1 cellular context compared by ENCODE assay signal in genomic region chr2:112542123-112542973, GRCh38.
TF ChIP-seq lines count a peak whose summit lies in the region.

TSS of gene POLR1B (plus strand) at chr2:112542465. CDS start at chr2:112542495, 30 bp downstream.

TF ChIP-seq in K562, 482 proteins besides CTCF, POLR2A, EP300 and RAD21 (continued from another document and continues in another):
- TF ChIP-seq E2F8 (IDR thresholded peaks at IDR 0.05; ENCODE audit: low read depth, partially characterized antibody) (peak; percentile 69), TSHZ1 (CRISPR knock-in tag; IDR thresholded peaks at IDR 0.05) (no peak), KLF10 (CRISPR knock-in tag; IDR thresholded peaks at IDR 0.05) (no peak), ZNF436 (CRISPR knock-in tag; IDR thresholded peaks at IDR 0.05) (no peak), NR1H2 (CRISPR knock-in tag; IDR thresholded peaks at IDR 0.05) (no peak), XRCC5 (IDR thresholded peaks at IDR 0.05; ENCODE audit: low read depth, low read length) (no peak; the same call in none of the 2 replicates), PCBP2 (IDR thresholded peaks at IDR 0.05; ENCODE audit: low read depth, low read length, poor library complexity, severe bottlenecking) (no peak), ZBTB17 (CRISPR knock-in tag; IDR thresholded peaks at IDR 0.05) (no peak; the same call in 1 of the 2 replicates), ETS2 (tag; IDR thresholded peaks at IDR 0.05; ENCODE audit: borderline replicate concordance, poor library complexity, severe bottlenecking) (no peak), ZNF449 (CRISPR knock-in tag; IDR thresholded peaks at IDR 0.05) (no peak), ZNF511 (CRISPR knock-in tag; IDR thresholded peaks at IDR 0.05) (peak; percentile 93), FOXK1 (CRISPR knock-in tag; IDR thresholded peaks at IDR 0.05; ENCODE audit: borderline replicate concordance) (no peak), ZNF717 (CRISPR knock-in tag; IDR thresholded peaks at IDR 0.05) (no peak), HMG20B (CRISPR knock-in tag; IDR thresholded peaks at IDR 0.05) (no peak), NFE2L1 (tag; IDR thresholded peaks at IDR 0.05; ENCODE audit: borderline replicate concordance, low read depth) (no peak), JUND (IDR thresholded peaks at IDR 0.05; ENCODE audit: borderline replicate concordance, low read depth, low read length) (no peak), JUND (tag; IDR thresholded peaks at IDR 0.05; ENCODE audit: borderline replicate concordance, low read depth, low read length) (no peak), E2F6 (IDR thresholded peaks at IDR 0.05; ENCODE audit: borderline replicate concordance in 1 of 2, extremely low read depth in 1 of 2, insufficient read depth in 1 of 2, insufficient read length in 1 of 2, low read depth in 1 of 2, low read length in 1 of 2, poor library complexity in 1 of 2, severe bottlenecking in 1 of 2) (peak; percentile 87 to 89), CREM (IDR thresholded peaks at IDR 0.05; ENCODE audit: low read depth) (peak; percentile 91), SPI1 (IDR thresholded peaks at IDR 0.05; ENCODE audit: borderline replicate concordance, low read depth, low read length) (peak; percentile 41; the same call in 1 of the 2 replicates), CEBPB (tag; IDR thresholded peaks at IDR 0.05) (no peak), HMGN3 (IDR thresholded peaks at IDR 0.05; ENCODE audit: borderline replicate concordance, extremely low read depth, insufficient read length, low read depth, low read length) (peak; percentile 53), RBM22 (IDR thresholded peaks at IDR 0.05; ENCODE audit: low read depth, low read length, poor library complexity, severe bottlenecking) (peak; percentile 19), FOXA3 (CRISPR knock-in tag; conservative IDR thresholded peaks at IDR 0.05 in 1 of 2, IDR thresholded peaks at IDR 0.05 in 1 of 2) (no peak; a peak in 1 of 4 replicates), ZBTB43 (CRISPR knock-in tag; IDR thresholded peaks at IDR 0.05) (no peak), ZBTB49 (CRISPR knock-in tag; IDR thresholded peaks at IDR 0.05; ENCODE audit: borderline replicate concordance) (no peak), ZNF766 (CRISPR knock-in tag; conservative IDR thresholded peaks at IDR 0.05) (peak; percentile 72), ZNF239 (CRISPR knock-in tag; IDR thresholded peaks at IDR 0.05) (no peak), MEF2A (IDR thresholded peaks at IDR 0.05; ENCODE audit: control insufficient read depth, low read depth, low read length) (no peak), NCOA4 (IDR thresholded peaks at IDR 0.05; ENCODE audit: partially characterized antibody) (no peak), ZNF707 (CRISPR knock-in tag; conservative IDR thresholded peaks at IDR 0.05) (no peak), TAF7 (tag; IDR thresholded peaks at IDR 0.05) (no peak), CBFB (CRISPR knock-in tag; IDR thresholded peaks at IDR 0.05) (peak; percentile 90), CREB3L1 (IDR thresholded peaks at IDR 0.05; ENCODE audit: borderline replicate concordance, low read depth) (peak; percentile 92), NFIX (CRISPR knock-in tag; IDR thresholded peaks at IDR 0.05; ENCODE audit: low read depth) (no peak), DNMT1 (IDR thresholded peaks at IDR 0.05) (no peak), GATA2 (CRISPR knock-in tag; IDR thresholded peaks at IDR 0.05) (no peak), HDAC2 (IDR thresholded peaks at IDR 0.05) (peak; percentile 88), PTRF (tag; IDR thresholded peaks at IDR 0.05) (no peak), MEIS2 (IDR thresholded peaks at IDR 0.05; ENCODE audit: partially characterized antibody) (no peak), YBX1 (IDR thresholded peaks at IDR 0.05) (no peak), PREB (CRISPR knock-in tag; IDR thresholded peaks at IDR 0.05) (no peak), ADNP (tag; IDR thresholded peaks at IDR 0.05) (no peak), ARNT (IDR thresholded peaks at IDR 0.05) (peak in 1 of 2 experiments; percentile 34; a peak in 2 of 4 replicates), STAG1 (CRISPR knock-in tag; IDR thresholded peaks at IDR 0.05; ENCODE audit: borderline replicate concordance) (no peak), ZNF589 (CRISPR knock-in tag; IDR thresholded peaks at IDR 0.05; ENCODE audit: low read depth) (no peak), IRF2 (CRISPR knock-in tag; IDR thresholded peaks at IDR 0.05) (peak; percentile 99), ZNF197 (CRISPR knock-in tag; IDR thresholded peaks at IDR 0.05; ENCODE audit: low read depth) (0 out of 2 replicates have a peak, but pooled peaks have one; percentile 45), RAD51 (IDR thresholded peaks at IDR 0.05; ENCODE audit: borderline replicate concordance, low read depth) (peak; percentile 94), CBX2 (IDR thresholded peaks at IDR 0.05; ENCODE audit: insufficient read depth, low read length, poor library complexity, severe bottlenecking) (no peak), SAP30 (IDR thresholded peaks at IDR 0.05; ENCODE audit: borderline replicate concordance, insufficient read depth, low read depth, low read length, poor library complexity, severe bottlenecking) (peak; percentile 99), ZNF146 (CRISPR knock-in tag; IDR thresholded peaks at IDR 0.05; ENCODE audit: unreplicated experiment) (no peak), MTA3 (IDR thresholded peaks at IDR 0.05; ENCODE audit: borderline replicate concordance) (peak; percentile 77; the same call in 1 of the 2 replicates), NEUROD1 (IDR thresholded peaks at IDR 0.05; ENCODE audit: borderline replicate concordance, low read depth, low read length, partially characterized antibody) (peak; percentile 54), JUN (IDR thresholded peaks at IDR 0.05; ENCODE audit: borderline replicate concordance, low read depth, low read length) (peak; percentile 59; the same call in 1 of the 2 replicates), JUN (CRISPR knock-in tag; IDR thresholded peaks at IDR 0.05; ENCODE audit: borderline replicate concordance) (peak; percentile 18; the same call in 1 of the 2 replicates), ZNF24 (IDR thresholded peaks at IDR 0.05) (no peak), CC2D1A (IDR thresholded peaks at IDR 0.05) (0 out of 2 replicates have a peak, but pooled peaks have one; percentile 53), HNRNPH1 (optimal IDR thresholded peaks at IDR 0.05; ENCODE audit: low read depth, low read length) (no peak), ZNF830 (CRISPR knock-in tag; IDR thresholded peaks at IDR 0.05) (no peak)
